ENCODE assay signal across 8 cellular contexts in the genomic region with DNA sequence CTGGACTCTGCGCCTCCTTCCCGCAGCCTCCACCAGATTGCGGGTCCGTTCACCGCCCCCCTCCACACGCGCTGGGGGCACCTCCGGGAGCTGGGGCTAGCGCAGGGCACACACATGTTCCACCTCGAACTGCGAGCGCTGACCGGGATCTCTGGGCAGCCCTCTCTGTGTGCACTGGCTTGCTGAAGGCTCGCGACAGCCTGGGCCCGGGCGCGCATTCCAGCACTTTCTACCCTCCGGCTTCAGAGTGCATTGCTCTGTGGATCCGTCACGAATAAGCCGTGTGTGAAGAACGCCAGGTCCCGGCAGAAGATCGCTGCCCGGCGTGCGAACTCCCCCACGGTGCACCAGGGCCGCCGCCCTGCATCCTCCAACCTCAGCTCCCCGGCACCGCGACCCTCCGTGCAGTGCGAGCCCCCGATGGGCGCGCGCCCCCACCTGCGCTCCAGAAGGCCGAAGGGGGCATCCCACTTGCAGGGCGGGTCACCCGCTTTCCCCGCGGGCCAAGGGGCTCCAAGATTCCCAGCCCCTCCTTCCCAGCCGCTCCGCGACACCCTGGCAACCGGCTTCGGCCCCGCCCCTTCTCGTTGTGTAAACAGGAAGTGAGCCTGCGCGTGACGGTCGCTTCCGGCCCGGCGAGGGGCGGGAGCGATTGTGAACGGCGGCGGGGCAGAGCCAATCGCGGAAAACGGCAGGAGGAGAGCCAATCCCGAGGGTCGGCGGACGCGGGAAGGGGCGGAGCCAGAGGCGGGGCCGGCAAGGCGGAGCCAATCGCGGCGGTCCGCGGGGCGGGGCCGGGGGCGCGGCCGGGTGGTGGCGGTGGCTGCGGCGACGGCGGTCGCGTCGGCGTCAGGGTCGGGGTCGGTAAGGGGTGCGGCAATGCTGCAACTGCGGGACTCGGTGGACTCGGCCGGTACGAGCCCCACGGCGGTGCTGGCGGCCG. TPM values are rescaled to one million over a fixed set of nuclear protein-coding genes. Genes with fewer than 3 reads are reported as not detected.
DNase-seq lines count a peak whose midpoint lies in the region; ATAC-seq and TF ChIP-seq lines count a peak whose summit lies in the region.

A gene (plus strand): TSS at position 822 of the 943 bp plus-strand sequence. CDS start 58 bp downstream, at position 880.

- WGBS in esophagus, 2 donors, result 1% methylated on average over 89 to 108 of the region's 108 CpGs

- peaks cover 0 to 30% (median 0%) of the 10 kb centered on the region in 3 donors for H3K36me3 ChIP-seq in Peyer's patch
- peaks cover 8 to 12% of the 10 kb centered on the region in 2 donors for H3K36me3 ChIP-seq in esophagus (ENCODE audit: control insufficient read depth in 2 of 2, insufficient read depth in 2 of 2, low read length in 1 of 2)
- H3K36me3 ChIP-seq in muscle layer of duodenum (ENCODE audit: control insufficient read depth in 1 of 2, insufficient read depth in 2 of 2, low read length in 2 of 2), result peaks cover 13 to 23% of the 10 kb centered on the region in 2 donors

- H3K9me3 ChIP-seq in Peyer's patch (no peaks in the 10 kb centered on the region), esophagus (ENCODE audit: control insufficient read depth in 2 of 2, insufficient read depth in 1 of 2, low read depth in 1 of 2, low read length in 1 of 2) (no peaks in the 10 kb centered on the region), muscle layer of duodenum (ENCODE audit: control insufficient read depth in 1 of 2, low read length in 2 of 2) (no peaks in the 10 kb centered on the region)

- peak within 1 kb of the TSS; percentile 91 to 100 (median 98) for H3K4me3 ChIP-seq in Peyer's patch
- H3K4me3 ChIP-seq in esophagus (ENCODE audit: low read depth in 1 of 2, low read length in 2 of 2), result peak within 1 kb of the TSS; percentile 91 to 100
- peak within 1 kb of the TSS; percentile 78 to 100 for H3K4me3 ChIP-seq in muscle layer of duodenum (ENCODE audit: low read depth in 1 of 2, low read length in 2 of 2)

- H3K27ac ChIP-seq in Peyer's patch (peak within 1 kb of the TSS; percentile 93 to 100 (median 94)), esophagus (ENCODE audit: low read depth in 2 of 2, low read length in 1 of 2) (peak within 1 kb of the TSS; percentile 76 to 86), muscle layer of duodenum (ENCODE audit: low read length) (peak within 1 kb of the TSS; percentile 58)

- peak; percentile 42 to 61 for TF ChIP-seq POLR2A in Peyer's patch (IDR thresholded peaks at IDR 0.05)

- no peaks in the 10 kb centered on the region for H3K27me3 ChIP-seq in Peyer's patch
- no peaks in the 10 kb centered on the region for H3K27me3 ChIP-seq in esophagus (ENCODE audit: control insufficient read depth in 1 of 2, insufficient read depth in 2 of 2, low read length in 2 of 2)
- no peaks in the 10 kb centered on the region for H3K27me3 ChIP-seq in muscle layer of duodenum (ENCODE audit: low read depth, low read length)

- DNase-seq in DMS53 treated with DMSO at 0.1 percent for 48 hours (lab: John Stamatoyannopoulos, UW; ENCODE audit: unreplicated experiment) (peak; percentile 90), KG1 (lab: John Stamatoyannopoulos, UW) (peak; percentile 92), Peyer's patch (peak; percentile 99 to 100 (median 99))
- peak; percentile 98 to 99 for DNase-seq in activated T-cell treated with anti-CD3 and anti-CD28 coated beads, Interleukin-2, amount 50 U/mL, for 48 hours
- peak; percentile 96 for DNase-seq in stimulated activated CD8-positive, alpha-beta memory T cell treated with anti-CD3 and anti-CD28 coated beads, Interleukin-7, amount 100 ng/mL, for 24 hours (ENCODE audit: low read depth)

- no peak for TF ChIP-seq CTCF in Peyer's patch (IDR thresholded peaks at IDR 0.05)

- H3K4me1 ChIP-seq in Peyer's patch (peaks cover 0 to 35% (median 7%) of the 10 kb centered on the region in 4 donors), esophagus (ENCODE audit: control insufficient read depth in 2 of 2, insufficient read depth in 2 of 2, low read length in 1 of 2) (peaks cover 0 to 14% of the 10 kb centered on the region in 2 donors), muscle layer of duodenum (ENCODE audit: control insufficient read depth in 1 of 2, insufficient read depth in 2 of 2, low read length in 2 of 2) (peaks cover 17 to 34% of the 10 kb centered on the region in 2 donors)

- ATAC-seq in GM21737 (IDR thresholded peaks at IDR 0.05; ENCODE audit: unreplicated experiment), result peak; percentile 87

RNA-seq across cellular contexts. Expression of the gene that starts here (rescaled TPM):
- 10 to 100 TPM; 16.5 to 93.9 (median 71.3) TPM for total RNA-seq in Peyer's patch
- polyA plus RNA-seq in esophagus, result 10 to 100 TPM; 20.1 to 32.8 TPM

Comparison
In these comparisons a context has a peak if more than half of its experiments do, and no peak if none do; other contexts are left out.
1. Peak in every context shown above with its lines: DNase-seq, ATAC-seq, H3K4me3 ChIP-seq and H3K27ac ChIP-seq.